In genomic region chr1:57304591-57304990, GRCh38 we compare ENCODE assay signal across 29 cellular contexts.
"Had no signal": no experiment of that assay in that cellular context is flagged by ENCODE, and none has a peak within 500 bp of the region (broad histone marks: within the 10 kb centered on the region; RNA-seq: fewer than 3 reads in every experiment).

No MANE protein-coding gene starts in this region.

- H3K36me3 Mint-ChIP-seq: natural killer cell treated with Interleukin-12 subunit alpha and Interleukin-12 subunit beta and Interleukin-15 and Interleukin-18, amount 100 ng/mL, for 72 hours; stimulated activated memory B cell treated with anti-CD40 and anti-IgM and Interleukin-4, amounts not matched to agents 10 μg/mL and 1 μg/mL and 100 μg/mL, for 72 hours had no signal

- H3K27me3 ChIP-seq: hepatocyte, pancreas, sigmoid colon, testis, thyroid gland, transverse colon, upper lobe of left lung, vagina had no signal

- H3K9me3 ChIP-seq: left ventricle myocardium inferior, mucosa of descending colon, pancreas, prostate gland, sigmoid colon, spleen, testis, thyroid gland, transverse colon, vagina had no signal

- H3K27ac ChIP-seq: hepatocyte, left ventricle myocardium inferior, pancreas, prostate gland, sigmoid colon, spleen, testis, thyroid gland, transverse colon, upper lobe of left lung, vagina had no signal

- H3K4me1 ChIP-seq: left ventricle myocardium inferior, pancreas, prostate gland, spleen, testis, thyroid gland, transverse colon, upper lobe of left lung, vagina had no signal

- H3K4me2 ChIP-seq: hepatocyte had no signal

- FAIRE-seq: pancreas, small intestine had no signal

- DNase-seq: islet precursor cell; left ventricle myocardium inferior; midbrain; mucosa of descending colon; naive thymus-derived CD4-positive, alpha-beta T cell; nucleus accumbens; pancreas; posterior cingulate gyrus; retina; right cardiac atrium; sigmoid colon; small intestine; spleen; stimulated activated CD4-positive, alpha-beta T cell treated with anti-CD3 and anti-CD28 coated beads, Interleukin-1b, Interleukin-23, amount 100 ng/mL, for 48 hours; stimulated activated CD4-positive, alpha-beta T cell treated with anti-CD3 and anti-CD28 coated beads, Interleukin-2, amount 100 ng/mL, for 48 hours; stimulated activated CD4-positive, alpha-beta T cell treated with anti-CD3 and anti-CD28 coated beads, Interleukin-4, amount 100 ng/mL, for 4 hours; stimulated activated CD8-positive, alpha-beta memory T cell treated with anti-CD3 and anti-CD28 coated beads, Interleukin-4, amount 100 ng/mL, for 48 hours; stimulated activated naive CD4-positive, alpha-beta T cell treated with Interleukin-2 at 50 U/mL for 16 hours; stimulated activated naive CD8-positive, alpha-beta T cell treated with anti-CD3 and anti-CD28 coated beads, Interleukin-15, amount 100 ng/mL, for 72 hours; testis; thyroid gland; transverse colon; upper lobe of left lung had no signal

- H2AFZ ChIP-seq: hepatocyte had no signal

- H3K27me3 Mint-ChIP-seq: stimulated activated naive CD8-positive, alpha-beta T cell treated with anti-CD3 and anti-CD28 coated beads, Interleukin-15, amount 100 ng/mL, for 72 hours had no signal

- H3K36me3 ChIP-seq: left ventricle myocardium inferior, pancreas, prostate gland, sigmoid colon, spleen, thyroid gland, transverse colon, upper lobe of left lung, vagina had no signal

- H3K4me3 Mint-ChIP-seq: naive thymus-derived CD4-positive, alpha-beta T cell; natural killer cell treated with Interleukin-12 subunit alpha and Interleukin-12 subunit beta and Interleukin-15 and Interleukin-18, amount 100 ng/mL, for 72 hours; stimulated activated memory B cell treated with anti-CD40 and anti-IgM and Interleukin-4, amounts not matched to agents 10 μg/mL and 1 μg/mL and 100 μg/mL, for 72 hours; stimulated activated naive CD8-positive, alpha-beta T cell treated with anti-CD3 and anti-CD28 coated beads, Interleukin-15, amount 100 ng/mL, for 72 hours had no signal

- H3K4me3 ChIP-seq: hepatocyte, left ventricle myocardium inferior, lung, mucosa of descending colon, pancreas, prostate gland, sigmoid colon, spleen, testis, thyroid gland, transverse colon, upper lobe of left lung, vagina had no signal

- H3K27ac Mint-ChIP-seq: naive thymus-derived CD4-positive, alpha-beta T cell; natural killer cell treated with Interleukin-12 subunit alpha and Interleukin-12 subunit beta and Interleukin-15 and Interleukin-18, amount 100 ng/mL, for 72 hours; stimulated activated memory B cell treated with anti-CD40 and anti-IgM and Interleukin-4, amounts not matched to agents 10 μg/mL and 1 μg/mL and 100 μg/mL, for 72 hours; stimulated activated naive CD8-positive, alpha-beta T cell treated with anti-CD3 and anti-CD28 coated beads, Interleukin-15, amount 100 ng/mL, for 72 hours had no signal

- ATAC-seq: mucosa of descending colon; naive thymus-derived CD4-positive, alpha-beta T cell; natural killer cell treated with Interleukin-12 subunit alpha and Interleukin-12 subunit beta and Interleukin-15 and Interleukin-18, amount 100 ng/mL, for 72 hours; pancreas; right cardiac atrium; stimulated activated memory B cell treated with anti-CD40 and anti-IgM and Interleukin-4, amounts not matched to agents 10 μg/mL and 1 μg/mL and 100 μg/mL, for 72 hours; stimulated activated naive CD8-positive, alpha-beta T cell treated with anti-CD3 and anti-CD28 coated beads, Interleukin-15, amount 100 ng/mL, for 72 hours had no signal
